In the genomic region with DNA sequence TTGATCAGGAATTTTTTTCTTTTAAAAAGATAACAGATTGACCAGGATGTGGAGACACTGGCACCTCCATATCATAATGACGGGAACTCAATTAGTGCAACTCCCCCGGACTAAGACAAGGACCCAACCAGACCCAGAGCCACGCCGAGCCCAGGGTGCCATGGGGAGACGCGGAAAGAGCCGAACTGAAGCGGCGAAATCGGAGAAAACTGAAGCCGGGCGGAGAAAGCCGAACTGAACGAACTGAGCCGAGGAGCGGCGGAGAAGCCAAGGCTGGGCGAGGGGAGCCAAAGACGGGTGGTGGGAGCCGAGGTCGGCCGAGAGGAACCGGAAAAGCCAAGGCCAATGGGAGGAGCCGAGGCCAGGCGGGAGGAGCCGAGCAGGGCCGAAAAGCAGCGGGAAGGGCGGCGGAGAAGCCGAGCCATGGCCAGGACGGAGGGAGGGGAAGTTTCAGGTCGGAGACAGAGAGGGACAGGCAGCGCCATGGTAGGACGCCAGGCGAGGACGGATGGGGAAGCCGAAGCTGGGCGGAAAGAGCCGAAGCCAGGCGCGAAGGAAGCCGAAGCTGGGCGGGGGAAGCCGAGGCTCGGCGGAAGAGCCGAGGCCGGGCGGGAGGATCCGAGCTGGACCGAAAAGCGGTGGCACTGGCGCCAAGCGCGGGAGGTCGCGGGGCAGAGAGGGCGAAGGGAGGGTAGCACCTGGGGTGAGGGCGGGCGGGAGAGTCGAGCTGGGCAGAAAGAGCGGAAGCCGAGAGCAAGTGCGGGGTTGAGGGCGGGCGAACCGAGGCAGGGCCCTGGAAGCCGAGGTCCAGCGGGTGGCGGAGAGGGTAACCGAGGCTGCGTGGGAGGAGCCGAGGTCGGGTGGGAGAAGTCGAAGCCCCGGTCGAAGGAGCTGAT, we compare ENCODE assay signal across 8 cellular contexts. TPM values are rescaled to one million over a fixed set of nuclear protein-coding genes. Genes with fewer than 3 reads are reported as not detected.
DNase-seq lines count a peak whose midpoint lies in the region; TF ChIP-seq lines count a peak whose summit lies in the region.

No MANE protein-coding gene starts in this region.

- DNase-seq in GM06990 (ENCODE audit: extremely low read depth, insufficient read length), result peak; percentile 96
- peak; percentile 89 for DNase-seq in HFFc6
- DNase-seq in NB4 (ENCODE audit: low read depth), result peak; percentile 92
- no peak for DNase-seq in SK-N-MC (ENCODE audit: low read depth, low spot score)
- peak; percentile 90 for DNase-seq in activated naive CD4-positive, alpha-beta T cell treated with anti-CD3 and anti-CD28 coated beads, Interleukin-2, amount 50 U/mL, for 16 hours
- DNase-seq in germinal center (ENCODE audit: low spot score), result peak; percentile 90
- DNase-seq in nucleus accumbens (lab: John Stamatoyannopoulos, UW), result peak in 55 of 56 donors; percentile 46 to 97 (median 90)
- peak; percentile 90 for DNase-seq in superior temporal gyrus (ENCODE audit: extremely low spot score)

- H3K27ac ChIP-seq in SK-N-MC, result peak overlapping the region; percentile 85

- H3K4me1 Mint-ChIP-seq in HFFc6 (ENCODE audit: low read depth), result peaks cover 14% of the 10 kb centered on the region

- no peaks in the 10 kb centered on the region for H3K9me3 ChIP-seq in SK-N-MC (ENCODE audit: low read depth, low read length)

- H3K27me3 ChIP-seq in GM06990 (replicated peaks; ENCODE audit: control insufficient read depth, insufficient read depth, low read length), result no peaks in the 10 kb centered on the region

- peak; percentile 40 for TF ChIP-seq POLR2A in NB4 (IDR thresholded peaks at IDR 0.05; ENCODE audit: extremely low read depth, insufficient read length)

- TF ChIP-seq CTCF in GM06990 (IDR thresholded peaks at IDR 0.05; ENCODE audit: insufficient read depth, low read length, poor library complexity, severe bottlenecking) (no peak), HFFc6 (IDR thresholded peaks at IDR 0.05) (no peak), NB4 (IDR thresholded peaks at IDR 0.05; ENCODE audit: low read depth, low read length) (no peak)

- H3K36me3 Mint-ChIP-seq in HFFc6 (ENCODE audit: low read depth), result peaks cover 26% of the 10 kb centered on the region

- H3K4me3 ChIP-seq in GM06990 (replicated peaks; ENCODE audit: low read depth, low read length), result peak overlapping the region; percentile 79
- peak overlapping the region; percentile 71 for H3K4me3 ChIP-seq in NB4 (ENCODE audit: low read depth, low read length)
- H3K4me3 ChIP-seq in SK-N-MC, result peak overlapping the region; percentile 78

- H3K27ac Mint-ChIP-seq in HFFc6, result peak overlapping the region; percentile 94

- H3K9ac ChIP-seq in SK-N-MC (ENCODE audit: insufficient read length), result peak overlapping the region; percentile 88

- peaks cover 4% of the 10 kb centered on the region for H3K27me3 Mint-ChIP-seq in HFFc6 (ENCODE audit: insufficient read depth)

- no peaks in the 10 kb centered on the region for H3K36me3 ChIP-seq in GM06990 (ENCODE audit: control insufficient read depth, insufficient read depth, low read length)
- no peaks in the 10 kb centered on the region for H3K36me3 ChIP-seq in SK-N-MC (ENCODE audit: insufficient read depth, low read length)

- H3K9me3 Mint-ChIP-seq in HFFc6, result peaks cover 23% of the 10 kb centered on the region

- H3K4me3 Mint-ChIP-seq in HFFc6, result peak overlapping the region; percentile 94

RNA-seq across cellular contexts. Expression of a gene that starts 29.4 kb away (rescaled TPM):
- total RNA-seq in HFFc6 (2021; fragmentation: NEBNext Ultra II Directional; extraction: Animal tissue kit (Norgen Biotek cat#: 25700)), result 1 to 10 TPM; 7.8 to 9.3 (median 8.7) TPM

RNA-seq across cellular contexts. Expression of a gene that starts 40.5 kb away (rescaled TPM):
- total RNA-seq in HFFc6 (2021; fragmentation: NEBNext Ultra II Directional; extraction: Animal tissue kit (Norgen Biotek cat#: 25700)), result not detected

RNA-seq across cellular contexts. Expression of a gene that starts 49.8 kb away (rescaled TPM):
- total RNA-seq in HFFc6 (2021; fragmentation: NEBNext Ultra II Directional; extraction: Animal tissue kit (Norgen Biotek cat#: 25700)), result not detected

RNA-seq across cellular contexts. Expression of a gene that starts 59.0 kb away (rescaled TPM):
- total RNA-seq in HFFc6 (2021; fragmentation: NEBNext Ultra II Directional; extraction: Animal tissue kit (Norgen Biotek cat#: 25700)), result not detected
